Comparison of ENCODE assay signal across 23 cellular contexts in genomic region chr15:96415513-96416217, GRCh38.
DNase-seq lines count a peak whose midpoint lies in the region; ATAC-seq, FAIRE-seq and TF ChIP-seq lines count a peak whose summit lies in the region.
"Had no signal": no experiment of that assay in that cellular context is flagged by ENCODE, and none has a peak within 500 bp of the region (broad histone marks: within the 10 kb centered on the region; RNA-seq: fewer than 3 reads in every experiment).

No MANE protein-coding gene starts in this region.

- no peaks in the 10 kb centered on the region for H3K9me3 ChIP-seq in suprapubic skin
- H3K9me3 ChIP-seq: ascending aorta, heart left ventricle had no signal

- H3K4me3 Mint-ChIP-seq in GM23338 (peak overlapping the region; percentile 65), brain (peak overlapping the region in 3 of 5 experiments; percentile 64 to 82 (median 79)), mesothelial cell of epicardium (peak overlapping the region; percentile 56)
- H3K4me3 Mint-ChIP-seq: activated naive CD4-positive, alpha-beta T cell treated with anti-CD3 and anti-CD28 coated beads, Interleukin-2, amount 50 U/mL, for 24 hours; central memory CD8-positive, alpha-beta T cell; naive thymus-derived CD8-positive, alpha-beta T cell; T-helper 17 cell had no signal

- peak overlapping the region; percentile 48 for H3K4me3 ChIP-seq in GM23338
- peak overlapping the region; percentile 45 for H3K4me3 ChIP-seq in suprapubic skin

- peaks cover 100% of the 10 kb centered on the region for H3K27me3 ChIP-seq in GM23338 (ENCODE audit: insufficient read depth)
- peaks cover 100% of the 10 kb centered on the region for H3K27me3 ChIP-seq in suprapubic skin

- TF ChIP-seq POLR2A in suprapubic skin (IDR thresholded peaks at IDR 0.05) (no peak), GM12892 (IDR thresholded peaks at IDR 0.05; ENCODE audit: low read depth, low read length) (no peak)

- peak overlapping the region; percentile 74 for H3K4me2 ChIP-seq in GM23338

- no peak for TF ChIP-seq CTCF in GM23338 (conservative IDR thresholded peaks at IDR 0.05; ENCODE audit: low read depth in 2 of 2)
- no peak for TF ChIP-seq CTCF in brain (conservative IDR thresholded peaks at IDR 0.05)
- TF ChIP-seq CTCF in mesothelial cell of epicardium (IDR thresholded peaks at IDR 0.05; ENCODE audit: unreplicated experiment), result no peak
- no peak for TF ChIP-seq CTCF in suprapubic skin (IDR thresholded peaks at IDR 0.05)

- H4K20me1 ChIP-seq in GM23338 (replicated peaks; ENCODE audit: insufficient read depth), result peaks cover 40% of the 10 kb centered on the region

- no peaks in the 10 kb centered on the region for H3K36me3 ChIP-seq in GM23338 (ENCODE audit: insufficient read depth)
- no peaks in the 10 kb centered on the region for H3K36me3 ChIP-seq in suprapubic skin
- H3K36me3 ChIP-seq: ascending aorta, heart left ventricle had no signal

- H3K36me3 Mint-ChIP-seq in GM23338 (ENCODE audit: low read depth) (no peaks in the 10 kb centered on the region), brain (no peaks in the 10 kb centered on the region), mesothelial cell of epicardium (no peaks in the 10 kb centered on the region)
- H3K36me3 Mint-ChIP-seq: activated naive CD4-positive, alpha-beta T cell treated with anti-CD3 and anti-CD28 coated beads, Interleukin-2, amount 50 U/mL, for 24 hours had no signal

- peaks cover 33% of the 10 kb centered on the region for H3K4me1 Mint-ChIP-seq in GM23338
- peaks cover 49% of the 10 kb centered on the region for H3K4me1 Mint-ChIP-seq in brain
- H3K4me1 Mint-ChIP-seq in mesothelial cell of epicardium, result peaks cover 15% of the 10 kb centered on the region
- H3K4me1 Mint-ChIP-seq: activated naive CD4-positive, alpha-beta T cell treated with anti-CD3 and anti-CD28 coated beads, Interleukin-2, amount 50 U/mL, for 24 hours; central memory CD8-positive, alpha-beta T cell; T-helper 17 cell had no signal

- TF ChIP-seq EP300 in suprapubic skin (IDR thresholded peaks at IDR 0.05), result no peak

- H3K9me3 Mint-ChIP-seq in GM23338, result peaks cover 2% of the 10 kb centered on the region; the same call in 1 of the 3 replicates
- H3K9me3 Mint-ChIP-seq in brain, result peaks cover 0 to 5% (median 0%) of the 10 kb centered on the region in 5 experiments
- H3K9me3 Mint-ChIP-seq in mesothelial cell of epicardium, result no peaks in the 10 kb centered on the region
- H3K9me3 Mint-ChIP-seq: activated naive CD4-positive, alpha-beta T cell treated with anti-CD3 and anti-CD28 coated beads, Interleukin-2, amount 50 U/mL, for 24 hours; central memory CD8-positive, alpha-beta T cell had no signal

- H3F3A ChIP-seq in GM23338 (replicated peaks; ENCODE audit: low read depth), result peaks cover 12% of the 10 kb centered on the region; the same call in 1 of the 2 replicates

- no peak for ATAC-seq in GM23338
- ATAC-seq: heart left ventricle; naive thymus-derived CD8-positive, alpha-beta T cell; T-helper 17 cell had no signal

- peaks cover 99% of the 10 kb centered on the region for H3K27me3 Mint-ChIP-seq in GM23338 (ENCODE audit: insufficient read depth, low read depth, poor library complexity)
- H3K27me3 Mint-ChIP-seq in brain, result peaks cover 100% of the 10 kb centered on the region
- peaks cover 98% of the 10 kb centered on the region for H3K27me3 Mint-ChIP-seq in mesothelial cell of epicardium (ENCODE audit: low read depth)

- peaks cover 60% of the 10 kb centered on the region for H3K4me1 ChIP-seq in GM23338 (ENCODE audit: insufficient read depth)
- peaks cover 20% of the 10 kb centered on the region for H3K4me1 ChIP-seq in suprapubic skin

- no peaks in the 10 kb centered on the region for H3K79me2 ChIP-seq in GM23338 (replicated peaks; ENCODE audit: insufficient read depth)

- no peaks in the 10 kb centered on the region for H3K9me2 ChIP-seq in GM23338 (ENCODE audit: insufficient read depth)

- H2AFZ ChIP-seq in GM23338, result no peak overlapping the region

- 14% methylated on average over 19 of the region's 21 CpGs for WGBS in suprapubic skin

- H3K27ac ChIP-seq in GM23338 (ENCODE audit: low read depth) (no peak overlapping the region), suprapubic skin (no peak overlapping the region), substantia nigra (ENCODE audit: low read depth, low read length, poor library complexity, severe bottlenecking) (no peak overlapping the region)
- H3K27ac ChIP-seq: ascending aorta, C4-2B, heart left ventricle, RWPE1 had no signal

- DNase-seq in GM23338 (ENCODE audit: low spot score) (no peak), mesothelial cell of epicardium (ENCODE audit: low spot score in 2 of 2, unreplicated experiment in 2 of 2) (no peak), suprapubic skin (ENCODE audit: low spot score in 2 of 2) (no peak), GM12892 (ENCODE audit: insufficient read length) (no peak), substantia nigra (lab: John Stamatoyannopoulos, UW) (no peak), kidney tubule cell (ENCODE audit: low spot score) (no peak)
- DNase-seq: activated CD4-positive, alpha-beta T cell treated with anti-CD3 and anti-CD28 coated beads for 48 hours; dermis blood vessel endothelial cell; heart left ventricle; IMR-90; naive thymus-derived CD8-positive, alpha-beta T cell; NCI-H1105 treated with DMSO at 0.1 percent for 48 hours; NCI-H2029; NCI-H226; NCI-H82; T-helper 17 cell had no signal

- FAIRE-seq in GM12892 (lab: Jason Lieb, UNC), result no peak
- FAIRE-seq: GM19239 had no signal

- H3K27ac Mint-ChIP-seq in GM23338 (no peak overlapping the region), brain (peak overlapping the region in 2 of 5 experiments; percentile 90 to 91), mesothelial cell of epicardium (no peak overlapping the region)
- H3K27ac Mint-ChIP-seq: activated naive CD4-positive, alpha-beta T cell treated with anti-CD3 and anti-CD28 coated beads, Interleukin-2, amount 50 U/mL, for 24 hours; T-helper 17 cell had no signal

TF ChIP-seq in GM23338, 12 proteins besides CTCF, POLR2A, EP300 and RAD21:
- TF ChIP-seq EZH2 (IDR thresholded peaks at IDR 0.05; ENCODE audit: low read depth, unreplicated experiment), result peak; percentile 95
- TF ChIP-seq POLR2AphosphoS5 (IDR thresholded peaks at IDR 0.05; ENCODE audit: low read depth), result no peak
